In genomic region chr5:151683444-151683843, GRCh38 we compare ENCODE assay signal across 11 cellular contexts. TPM values are rescaled to one million over a fixed set of nuclear protein-coding genes. Genes with fewer than 3 reads are reported as not detected.
DNase-seq lines count a peak whose midpoint lies in the region; ATAC-seq, FAIRE-seq and TF ChIP-seq lines count a peak whose summit lies in the region.
"Had no signal": no experiment of that assay in that cellular context is flagged by ENCODE, and none has a peak within 500 bp of the region (broad histone marks: within the 10 kb centered on the region; RNA-seq: fewer than 3 reads in every experiment).

No MANE protein-coding gene starts in this region.

- no peak overlapping the region for H3K4me3 Mint-ChIP-seq in CD14-positive monocyte
- H3K4me3 Mint-ChIP-seq: activated B cell treated with CpG ODN at 0.5 μM for 24 hours had no signal

- H2AFZ ChIP-seq in GM23248, result no peak overlapping the region
- H2AFZ ChIP-seq: PC-9 had no signal

- peaks cover 0 to 1% of the 10 kb centered on the region in 2 donors for H3K36me3 Mint-ChIP-seq in CD14-positive monocyte

- DNase-seq in GM23248 (peak; percentile 27), brain microvascular endothelial cell (no peak), kidney (no peak), NCI-H510A (lab: John Stamatoyannopoulos, UW) (no peak), C1 segment of cervical spinal cord (lab: John Stamatoyannopoulos, UW) (no peak), CD14-positive monocyte (ENCODE audit: low spot score) (no peak)
- DNase-seq: activated B cell treated with CpG ODN at 0.5 μM for 24 hours, NCI-H2081, PC-9 had no signal

- WGBS in GM23248 (ENCODE audit: low coverage in 1 of 2, low lambda C conversion rate in 2 of 2, missing lambda C conversion rate in 2 of 2), 2 experiments, result 7 to 14% methylated on average over 5 of the region's 5 CpGs

- H3K36me3 ChIP-seq in GM23248 (ENCODE audit: low read depth) (peaks cover 48% of the 10 kb centered on the region), brain microvascular endothelial cell (replicated peaks) (peaks cover 71% of the 10 kb centered on the region), kidney (ENCODE audit: control insufficient read depth in 1 of 2, insufficient read depth in 2 of 2, low read length in 2 of 2) (peaks cover 0 to 2% of the 10 kb centered on the region in 2 donors)

- peaks cover 0 to 4% (median 0%) of the 10 kb centered on the region in 7 donors for H3K9me3 Mint-ChIP-seq in CD14-positive monocyte
- H3K9me3 Mint-ChIP-seq: activated B cell treated with CpG ODN at 0.5 μM for 24 hours had no signal

- H3K4me1 ChIP-seq in GM23248 (ENCODE audit: insufficient read depth) (peaks cover 63% of the 10 kb centered on the region), kidney (ENCODE audit: control insufficient read depth in 1 of 2, insufficient read depth in 1 of 2, low read depth in 1 of 2, low read length in 2 of 2) (peaks cover 27 to 31% of the 10 kb centered on the region in 2 donors)

- H3F3A ChIP-seq in GM23248 (ENCODE audit: insufficient read depth), result peaks cover 87% of the 10 kb centered on the region

- TF ChIP-seq CTCF in brain microvascular endothelial cell (IDR thresholded peaks at IDR 0.05; ENCODE audit: low read depth, low read length, missing control alignments) (no peak), kidney (IDR thresholded peaks at IDR 0.05; ENCODE audit: borderline replicate concordance, extremely low read depth, insufficient read depth) (no peak), CD14-positive monocyte (IDR thresholded peaks at IDR 0.05) (no peak)

- intact Hi-C loops in kidney (cut with DNase I) (no loop called here), CD14-positive monocyte (cut with micrococcal nuclease) (no loop called here)

- H3K4me2 ChIP-seq in GM23248 (ENCODE audit: unreplicated experiment), result peak overlapping the region; percentile 96
- H3K4me2 ChIP-seq: PC-9 had no signal

- H3K4me1 Mint-ChIP-seq in CD14-positive monocyte, result peaks cover 58% of the 10 kb centered on the region

- in situ Hi-C loops in GM23248 (cut with MboI), result no loop called here
- in situ Hi-C loops in brain microvascular endothelial cell (cut with HindIII; ENCODE audit: low pct_ligation_motif_present, low sequenced_read_pairs), result no loop called here

- H3K9ac ChIP-seq in GM23248, result peak overlapping the region; percentile 99
- H3K9ac ChIP-seq in kidney (ENCODE audit: low read length in 2 of 2), result peak overlapping the region in 1 of 2 donors; percentile 56

- peaks cover 32% of the 10 kb centered on the region; the same call in 1 of the 2 replicates for H4K20me1 ChIP-seq in GM23248 (ENCODE audit: insufficient read depth)

- peak overlapping the region; percentile 99 for H3K27ac ChIP-seq in GM23248
- peak overlapping the region; percentile 88 for H3K27ac ChIP-seq in brain microvascular endothelial cell
- peak overlapping the region; percentile 33 for H3K27ac ChIP-seq in kidney (ENCODE audit: low read depth in 2 of 2, low read length in 2 of 2)
- peak overlapping the region in 17 of 21 experiments; percentile 14 to 96 (median 88) for H3K27ac ChIP-seq in skin epidermis
- H3K27ac ChIP-seq: PC-9 had no signal

- H3K9me3 ChIP-seq in GM23248 (ENCODE audit: low read depth) (no peaks in the 10 kb centered on the region), kidney (ENCODE audit: control insufficient read depth in 1 of 2, low read length in 2 of 2) (no peaks in the 10 kb centered on the region)

- no peaks in the 10 kb centered on the region for H3K9me2 ChIP-seq in GM23248 (ENCODE audit: insufficient read depth)

- peaks cover 4 to 15% (median 7%) of the 10 kb centered on the region in 3 donors for H3K27me3 Mint-ChIP-seq in CD14-positive monocyte (ENCODE audit: low read depth in 3 of 3)

- FAIRE-seq in kidney (lab: Jason Lieb, UNC), result no peak

- H3K27me3 ChIP-seq in GM23248 (replicated peaks; ENCODE audit: insufficient read depth) (no peaks in the 10 kb centered on the region), brain microvascular endothelial cell (replicated peaks) (no peaks in the 10 kb centered on the region)

- H3K27ac Mint-ChIP-seq in CD14-positive monocyte, result peak overlapping the region in 1 of 7 donors; percentile 28
- H3K27ac Mint-ChIP-seq: activated B cell treated with CpG ODN at 0.5 μM for 24 hours had no signal

- ATAC-seq in HG02610 (IDR thresholded peaks at IDR 0.05; ENCODE audit: unreplicated experiment), result no peak

- peaks cover 93% of the 10 kb centered on the region for H3K79me2 ChIP-seq in GM23248 (ENCODE audit: insufficient read depth)

- peak overlapping the region; percentile 95 for H3K4me3 ChIP-seq in GM23248
- peak overlapping the region; percentile 100 for H3K4me3 ChIP-seq in brain microvascular endothelial cell (ENCODE audit: low read depth, low read length)
- H3K4me3 ChIP-seq in kidney (ENCODE audit: low read length in 2 of 2), result peak overlapping the region; percentile 3 to 90
- H3K4me3 ChIP-seq in skin epidermis, result peak overlapping the region in 5 of 7 experiments; percentile 5 to 50 (median 47)
- H3K4me3 ChIP-seq: PC-9 had no signal

RNA-seq across cellular contexts. Expression of gene SPARC, which starts 3.3 kb away (rescaled TPM):
- 5,563 and 6,520 TPM in 2 replicates for total RNA-seq in GM23248 (2014; rRNA removed; shearing (Covaris generic))
- 20,092 and 20,398 TPM in 2 replicates for polyA plus RNA-seq in GM23248 (2016; fragmentation: Nextera tagmentation; extraction: Ambion mirVana)
- 637 TPM for total RNA-seq in kidney
- polyA plus RNA-seq in kidney (ENCODE audit: insufficient read depth, low read depth, low replicate concordance), result 581 TPM
- polyA plus RNA-seq in CD14-positive monocyte, result 10 to 100 TPM; 10.7 to 19.7 TPM
- total RNA-seq: activated B cell treated with CpG ODN at 0.5 μM for 24 hours had no signal

Comparison
In these comparisons a context has a peak if more than half of its experiments do, and no peak if none do; other contexts are left out.
1. H3K27ac ChIP-seq: peak in every context shown above with its lines; median percentile 99 in GM23248; 88 in brain microvascular endothelial cell; 88 in skin epidermis; 33 in kidney.
2. H3K4me3 ChIP-seq: peak in every context shown above with its lines; median percentile 100 in brain microvascular endothelial cell; 95 in GM23248; 47 in skin epidermis; 46 in kidney.
3. RNA of gene SPARC, which starts 3.3 kb away (polyA plus RNA-seq): 20,092 to 20,398 TPM in GM23248; 581 TPM in kidney (single experiment) and 10.7 to 19.7 TPM in CD14-positive monocyte; every median in the first group is over 10 times any median in the second.